Comparison of ENCODE assay signal across 13 cellular contexts in the genomic region with DNA sequence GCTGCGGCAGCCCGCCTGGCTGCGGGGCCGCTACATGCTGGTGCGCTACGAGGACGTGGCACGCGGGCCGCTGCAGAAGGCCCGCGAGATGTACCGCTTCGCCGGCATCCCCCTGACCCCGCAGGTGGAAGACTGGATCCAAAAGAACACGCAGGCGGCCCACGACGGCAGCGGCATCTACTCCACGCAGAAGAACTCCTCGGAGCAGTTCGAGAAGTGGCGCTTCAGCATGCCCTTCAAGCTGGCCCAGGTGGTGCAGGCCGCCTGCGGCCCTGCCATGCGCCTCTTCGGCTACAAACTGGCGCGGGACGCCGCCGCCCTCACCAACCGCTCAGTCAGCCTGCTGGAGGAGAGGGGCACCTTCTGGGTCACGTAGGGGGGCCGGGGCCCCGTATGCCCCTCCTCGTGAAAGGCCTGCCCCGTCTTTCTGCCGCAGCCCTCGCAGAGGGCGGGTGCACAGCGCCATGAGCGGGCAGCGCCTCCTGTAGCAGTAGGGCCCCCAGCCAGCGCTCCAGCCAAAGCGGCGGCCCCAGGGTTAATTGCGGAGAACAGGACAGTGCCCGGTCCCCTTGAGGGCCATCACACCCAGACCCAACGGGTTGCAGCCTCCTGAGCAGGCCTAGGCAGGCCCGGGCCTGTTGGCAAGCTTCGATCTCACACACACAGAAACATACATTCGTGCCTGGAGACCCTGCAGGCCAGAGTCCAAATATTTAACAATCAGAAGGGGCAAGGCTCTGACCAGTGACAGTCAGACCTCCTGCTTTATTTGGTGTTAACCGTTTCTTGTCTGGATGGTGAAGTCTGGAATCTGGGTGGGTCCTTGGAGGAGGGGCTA. TPM values are rescaled to one million over a fixed set of nuclear protein-coding genes. Genes with fewer than 3 reads are reported as not detected.
DNase-seq lines count a peak whose midpoint lies in the region; FAIRE-seq and TF ChIP-seq lines count a peak whose summit lies in the region.
"Had no signal": no experiment of that assay in that cellular context is flagged by ENCODE, and none has a peak within 500 bp of the region (broad histone marks: within the 10 kb centered on the region; RNA-seq: fewer than 3 reads in every experiment).

No MANE protein-coding gene starts in this region.

- no peak for TF ChIP-seq CTCF in brain microvascular endothelial cell (IDR thresholded peaks at IDR 0.05; ENCODE audit: low read depth, low read length, missing control alignments)
- TF ChIP-seq CTCF in smooth muscle cell (IDR thresholded peaks at IDR 0.05; ENCODE audit: borderline replicate concordance, insufficient read depth, poor library complexity, severe bottlenecking): no peak
- TF ChIP-seq CTCF in kidney (IDR thresholded peaks at IDR 0.05; ENCODE audit: borderline replicate concordance, extremely low read depth, insufficient read depth): no peak

- in situ Hi-C loops in GM23248 (cut with MboI) (no loop called here), brain microvascular endothelial cell (cut with HindIII; ENCODE audit: low pct_ligation_motif_present, low sequenced_read_pairs) (no loop called here)

- H3F3A ChIP-seq in GM23248 (ENCODE audit: insufficient read depth): peaks cover 23% of the 10 kb centered on the region
- H3F3A ChIP-seq in smooth muscle cell (ENCODE audit: low read depth): peaks cover 9% of the 10 kb centered on the region

- 84 to 89% methylated on average over 53 to 55 of the region's 56 CpGs for WGBS in GM23248 (ENCODE audit: low coverage in 1 of 2, low lambda C conversion rate in 2 of 2, missing lambda C conversion rate in 2 of 2), 2 experiments
- WGBS in smooth muscle cell (ENCODE audit: low lambda C conversion rate): 92% methylated on average over 56 of the region's 56 CpGs

- H3K4me3 ChIP-seq in GM23248 (no peak overlapping the region), brain microvascular endothelial cell (ENCODE audit: low read depth, low read length) (no peak overlapping the region), smooth muscle cell (no peak overlapping the region), kidney (ENCODE audit: low read length in 2 of 2) (no peak overlapping the region)

- H3K36me3 ChIP-seq in GM23248 (ENCODE audit: low read depth): peaks cover 12% of the 10 kb centered on the region
- peaks cover 14% of the 10 kb centered on the region for H3K36me3 ChIP-seq in brain microvascular endothelial cell (replicated peaks)
- H3K36me3 ChIP-seq in smooth muscle cell (ENCODE audit: low read depth): no peaks in the 10 kb centered on the region
- H3K36me3 ChIP-seq in kidney (ENCODE audit: control insufficient read depth in 1 of 2, insufficient read depth in 2 of 2, low read length in 2 of 2): peaks cover 2 to 13% of the 10 kb centered on the region in 2 donors

- H2AFZ ChIP-seq in GM23248: no peak overlapping the region
- H2AFZ ChIP-seq in smooth muscle cell (ENCODE audit: low read depth): no peak overlapping the region

- H3K9ac ChIP-seq in GM23248 (peak overlapping the region; percentile 76), smooth muscle cell (ENCODE audit: low read depth) (no peak overlapping the region), kidney (ENCODE audit: low read length in 2 of 2) (no peak overlapping the region)

- no peaks in the 10 kb centered on the region for H3K9me2 ChIP-seq in GM23248 (ENCODE audit: insufficient read depth)

- peak overlapping the region; percentile 51 for H3K4me2 ChIP-seq in GM23248 (ENCODE audit: unreplicated experiment)
- no peak overlapping the region for H3K4me2 ChIP-seq in smooth muscle cell

- H3K4me1 ChIP-seq in GM23248 (ENCODE audit: insufficient read depth): peaks cover 25% of the 10 kb centered on the region
- peaks cover 7% of the 10 kb centered on the region for H3K4me1 ChIP-seq in smooth muscle cell (ENCODE audit: low read depth)
- peaks cover 13 to 20% of the 10 kb centered on the region in 2 donors for H3K4me1 ChIP-seq in kidney (ENCODE audit: control insufficient read depth in 1 of 2, insufficient read depth in 1 of 2, low read depth in 1 of 2, low read length in 2 of 2)

- H3K27ac ChIP-seq in GM23248: peak overlapping the region; percentile 96
- peak overlapping the region; percentile 86 for H3K27ac ChIP-seq in brain microvascular endothelial cell
- peak overlapping the region; percentile 89 for H3K27ac ChIP-seq in layer of hippocampus (ENCODE audit: low read depth, low read length)
- H3K27ac ChIP-seq in smooth muscle cell (ENCODE audit: low read depth): peak overlapping the region; percentile 94
- peak overlapping the region in 1 of 2 donors; percentile 86 for H3K27ac ChIP-seq in kidney (ENCODE audit: low read depth in 2 of 2, low read length in 2 of 2)

- H3K79me2 ChIP-seq in GM23248 (ENCODE audit: insufficient read depth): peaks cover 74% of the 10 kb centered on the region
- H3K79me2 ChIP-seq in smooth muscle cell (ENCODE audit: low read depth): peaks cover under 1% of the 10 kb centered on the region

- FAIRE-seq in kidney (lab: Jason Lieb, UNC): no peak
- FAIRE-seq: small intestine had no signal

- H4K20me1 ChIP-seq in GM23248 (ENCODE audit: insufficient read depth) (no peaks in the 10 kb centered on the region), smooth muscle cell (ENCODE audit: low read depth) (no peaks in the 10 kb centered on the region)

- H3K27me3 ChIP-seq in GM23248 (replicated peaks; ENCODE audit: insufficient read depth): no peaks in the 10 kb centered on the region
- H3K27me3 ChIP-seq in brain microvascular endothelial cell (replicated peaks): no peaks in the 10 kb centered on the region
- no peaks in the 10 kb centered on the region for H3K27me3 ChIP-seq in layer of hippocampus (ENCODE audit: control insufficient read depth, insufficient read depth, low read length)
- H3K27me3 ChIP-seq in smooth muscle cell (ENCODE audit: low read depth): no peaks in the 10 kb centered on the region

- DNase-seq in GM23248 (no peak), brain microvascular endothelial cell (no peak), smooth muscle cell (lab: John Stamatoyannopoulos, UW; ENCODE audit: unreplicated experiment) (no peak), NCI-H2171 (lab: John Stamatoyannopoulos, UW) (no peak), AG08396 (ENCODE audit: low spot score) (no peak), kidney (no peak), mucosa of gallbladder (ENCODE audit: low spot score) (no peak)
- DNase-seq: activated B cell treated with CpG ODN at 0.5 μM for 24 hours; CD4-positive, alpha-beta T cell; KG1; NCI-H2171 treated with DMSO at 0.1 percent for 48 hours; small intestine had no signal

- intact Hi-C loops in kidney (cut with DNase I): no loop called here

- no peaks in the 10 kb centered on the region for H3K9me3 ChIP-seq in GM23248 (ENCODE audit: low read depth)
- no peaks in the 10 kb centered on the region for H3K9me3 ChIP-seq in smooth muscle cell (replicated peaks; ENCODE audit: low read depth)
- no peaks in the 10 kb centered on the region for H3K9me3 ChIP-seq in kidney (ENCODE audit: control insufficient read depth in 1 of 2, low read length in 2 of 2)

RNA-seq across cellular contexts. Expression of a gene that starts 44.1 kb away (rescaled TPM):
- total RNA-seq in GM23248 (2014; rRNA removed; shearing (Covaris generic)): 42.2 and 43.3 TPM in 2 replicates
- polyA plus RNA-seq in GM23248 (2016; fragmentation: Nextera tagmentation; extraction: Ambion mirVana): 10.4 and 10.7 TPM in 2 replicates
- 10.6 and 13.6 TPM in 2 replicates for total RNA-seq in smooth muscle cell
- polyA plus RNA-seq in smooth muscle cell: 7.0 and 8.5 TPM in 2 replicates
- 31.5 TPM for total RNA-seq in kidney
- polyA plus RNA-seq in kidney (ENCODE audit: insufficient read depth, low read depth, low replicate concordance): 9.1 TPM
- 10.3 TPM for total RNA-seq in mucosa of gallbladder
- total RNA-seq: activated B cell treated with CpG ODN at 0.5 μM for 24 hours; CD4-positive, alpha-beta T cell had no signal
